10 cellular contexts compared by ENCODE assay signal in the genomic region with DNA sequence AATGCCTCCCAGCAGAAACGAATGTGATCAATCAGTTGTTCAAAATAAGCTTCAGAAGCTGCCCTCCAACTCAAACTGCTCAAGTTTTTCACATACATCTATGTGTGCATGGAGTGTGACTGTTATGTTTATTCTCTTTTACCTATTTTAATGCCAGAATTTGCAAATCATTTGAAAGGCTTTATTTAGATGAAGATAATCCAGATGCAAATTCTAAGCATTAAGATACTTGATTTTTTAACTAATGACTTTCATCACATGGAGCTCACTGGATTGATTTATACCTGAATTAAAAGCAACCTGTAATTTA.
DNase-seq lines count a peak whose midpoint lies in the region; ATAC-seq and TF ChIP-seq lines count a peak whose summit lies in the region.
"Had no signal": no experiment of that assay in that cellular context is flagged by ENCODE, and none has a peak within 500 bp of the region (broad histone marks: within the 10 kb centered on the region; RNA-seq: fewer than 3 reads in every experiment).

No MANE protein-coding gene starts in this region.

- H3K27ac ChIP-seq in RWPE2 (ENCODE audit: poor library complexity, severe bottlenecking): no peak overlapping the region
- H3K27ac ChIP-seq: BLaER1, HL-60 had no signal

- no peaks in the 10 kb centered on the region for H3K27me3 ChIP-seq in RWPE2 (ENCODE audit: insufficient read depth, poor library complexity, severe bottlenecking)
- H3K27me3 ChIP-seq: BLaER1 had no signal

- peak; percentile 9 for ATAC-seq in GM19035 (IDR thresholded peaks at IDR 0.05; ENCODE audit: unreplicated experiment)
- peak; percentile 7 for ATAC-seq in HG03442 (IDR thresholded peaks at IDR 0.05; ENCODE audit: unreplicated experiment)
- ATAC-seq in RWPE2 (ENCODE audit: low read depth): no peak
- no peak for ATAC-seq in GM18858 (IDR thresholded peaks at IDR 0.05; ENCODE audit: unreplicated experiment)

- peak; percentile 49 for TF ChIP-seq CTCF in RWPE2 (IDR thresholded peaks at IDR 0.05; ENCODE audit: poor library complexity, severe bottlenecking)

- H3K4me1 ChIP-seq in RWPE2 (ENCODE audit: insufficient read depth, poor library complexity, severe bottlenecking): no peaks in the 10 kb centered on the region
- H3K4me1 ChIP-seq: BLaER1 had no signal

- H3K9me3 ChIP-seq in RWPE2 (ENCODE audit: severe bottlenecking): no peaks in the 10 kb centered on the region
- H3K9me3 ChIP-seq: BLaER1 had no signal

- H3K36me3 ChIP-seq in RWPE2 (ENCODE audit: low read depth): no peaks in the 10 kb centered on the region
- H3K36me3 ChIP-seq: BLaER1 had no signal

- no peak for DNase-seq in RWPE2 (ENCODE audit: low spot score)
- no peak for DNase-seq in GF-D8 (lab: John Stamatoyannopoulos, UW)
- DNase-seq in kidney glomerular epithelial cell (lab: John Stamatoyannopoulos, UW): no peak
- DNase-seq in NCI-H526 (lab: John Stamatoyannopoulos, UW): no peak
- DNase-seq: DMS 273 treated with DMSO at 0.1 percent for 48 hours had no signal

- H3K4me3 ChIP-seq in RWPE2 (ENCODE audit: severe bottlenecking): no peak overlapping the region
- H3K4me3 ChIP-seq: BLaER1 had no signal

Comparison
In these comparisons a context has a peak if more than half of its experiments do, and no peak if none do; other contexts are left out.
1. ATAC-seq: peak in GM19035 (single experiment) and HG03442 (single experiment); none in RWPE2 (single experiment) and GM18858 (single experiment).